In the genomic region with DNA sequence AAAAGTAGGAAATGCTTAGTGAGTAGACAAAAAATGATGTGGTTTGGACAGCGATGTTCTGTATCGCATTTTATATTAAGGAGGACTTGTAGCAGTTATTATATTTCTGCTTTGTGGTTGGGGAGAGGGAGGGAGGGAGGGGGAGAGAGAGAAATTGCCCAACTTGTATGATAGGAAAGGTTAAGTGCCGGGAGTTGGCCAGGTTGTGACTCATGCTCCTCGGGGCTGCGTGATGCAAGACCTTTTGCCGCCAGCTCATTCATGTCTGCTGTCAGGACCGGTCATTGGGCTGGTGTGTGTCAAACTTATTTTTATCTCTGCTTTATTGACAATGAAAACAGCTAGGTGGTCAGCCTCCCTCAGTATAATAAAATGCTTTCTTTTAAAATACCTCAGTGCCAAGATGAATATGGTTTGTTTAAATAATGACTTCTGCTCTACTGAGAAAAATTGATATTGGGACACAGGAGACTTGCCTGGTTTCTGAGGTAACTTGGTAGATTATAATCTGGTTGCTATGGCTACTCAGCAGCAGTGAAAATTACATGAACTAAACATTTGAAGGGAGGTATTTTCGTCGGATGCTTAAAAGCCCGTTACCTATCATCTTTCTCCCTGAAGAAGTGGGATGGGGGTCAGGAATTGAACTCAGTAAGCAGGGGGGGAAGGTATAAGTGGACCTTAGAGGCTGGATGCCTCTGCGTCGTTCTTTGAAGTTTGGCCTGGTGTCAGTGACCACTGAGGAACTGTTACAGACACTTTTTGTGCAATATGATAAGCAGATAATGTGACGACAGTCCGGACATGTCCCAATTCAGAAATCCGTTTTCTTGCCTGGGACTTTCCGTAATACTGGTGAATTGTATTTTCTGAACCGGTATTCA, we compare ENCODE assay signal across 8 cellular contexts.
DNase-seq lines count a peak whose midpoint lies in the region; ATAC-seq and TF ChIP-seq lines count a peak whose summit lies in the region.

No MANE protein-coding gene starts in this region.

- no peak for TF ChIP-seq CTCF in CD14-positive monocyte (IDR thresholded peaks at IDR 0.05)

- peak overlapping the region; percentile 99 to 100 (median 100) for H3K27ac Mint-ChIP-seq in CD14-positive monocyte

- peak; percentile 98 for DNase-seq in CD14-positive monocyte (ENCODE audit: low spot score)
- DNase-seq in LoVo (ENCODE audit: low spot score) = peak; percentile 90
- DNase-seq in activated CD4-positive, alpha-beta T cell treated with anti-CD3 and anti-CD28 coated beads for 4 hours = peak; percentile 66
- DNase-seq in stromal cell of bone marrow (ENCODE audit: low read depth) = peak; percentile 97

- peaks cover 81% of the 10 kb centered on the region for H3K4me1 Mint-ChIP-seq in CD14-positive monocyte

- H3K9me3 ChIP-seq in duodenal mucosa (ENCODE audit: control insufficient read depth in 1 of 2, low read length in 2 of 2) = no peaks in the 10 kb centered on the region
- no peaks in the 10 kb centered on the region for H3K9me3 ChIP-seq in mesodermal cell (ENCODE audit: control insufficient read depth, low read length)

- ATAC-seq in GM21515 (IDR thresholded peaks at IDR 0.05; ENCODE audit: unreplicated experiment) = no peak
- no peak for ATAC-seq in GM18858 (IDR thresholded peaks at IDR 0.05; ENCODE audit: unreplicated experiment)

- peaks cover 30% of the 10 kb centered on the region in 2 donors for H3K36me3 Mint-ChIP-seq in CD14-positive monocyte

- 76 to 85% methylated on average over 15 to 16 of the region's 17 CpGs for WGBS in mesodermal cell (ENCODE audit: insufficient coverage in 2 of 2), 2 experiments

- H3K4me1 ChIP-seq in duodenal mucosa (ENCODE audit: control insufficient read depth in 1 of 2, insufficient read depth in 2 of 2, low read length in 2 of 2) = peaks cover 27 to 71% of the 10 kb centered on the region in 2 donors
- H3K4me1 ChIP-seq in mesodermal cell (ENCODE audit: control insufficient read depth, insufficient read depth, low read length, poor library complexity, severe bottlenecking) = peaks cover 56% of the 10 kb centered on the region

- intact Hi-C loops in CD14-positive monocyte (cut with micrococcal nuclease) = loop anchor here in 1 of 2 donors (5.0 kb wide), 1 partner anchor 32 kb away; no protein-coding TSS in a partner anchor

- no peaks in the 10 kb centered on the region for H3K9me3 Mint-ChIP-seq in CD14-positive monocyte

- H3K36me3 ChIP-seq in duodenal mucosa (ENCODE audit: control insufficient read depth in 1 of 2, insufficient read depth in 2 of 2, low read length in 2 of 2) (no peaks in the 10 kb centered on the region), mesodermal cell (ENCODE audit: control insufficient read depth, insufficient read depth, low read length) (peaks cover 61% of the 10 kb centered on the region)

- peak overlapping the region in 1 of 2 donors; percentile 48 for H3K9ac ChIP-seq in duodenal mucosa (ENCODE audit: low read depth in 1 of 2, low read length in 2 of 2)

- H3K4me3 Mint-ChIP-seq in CD14-positive monocyte = peak overlapping the region; percentile 49 to 83

- no peak overlapping the region for H3K4me3 ChIP-seq in duodenal mucosa (ENCODE audit: low read depth in 1 of 2, low read length in 2 of 2)
- H3K4me3 ChIP-seq in mesodermal cell (ENCODE audit: extremely low read depth, insufficient read depth, low read length, poor library complexity, severe bottlenecking) = no peak overlapping the region

- H3K27ac ChIP-seq in duodenal mucosa (ENCODE audit: low read depth, low read length) (peak overlapping the region; percentile 46), mesodermal cell (ENCODE audit: low read depth, low read length, severe bottlenecking) (peak overlapping the region; percentile 96)

- no peaks in the 10 kb centered on the region for H3K27me3 ChIP-seq in duodenal mucosa (ENCODE audit: control insufficient read depth in 1 of 2, insufficient read depth in 2 of 2, low read length in 2 of 2)

- no peaks in the 10 kb centered on the region for H3K27me3 Mint-ChIP-seq in CD14-positive monocyte (ENCODE audit: low read depth in 3 of 3)
